8 cellular contexts compared by ENCODE assay signal in genomic region chr1:146376708-146377496, GRCh38.
A peak's percentile ranks its signal among the peaks of the same experiment; 100 is the strongest.
DNase-seq lines count a peak whose midpoint lies in the region; ATAC-seq and TF ChIP-seq lines count a peak whose summit lies in the region.
"Not testable (repeated sequence)": the region's sequence is repeated elsewhere in the genome, so short reads cannot be mapped to it uniquely, and the experiment has no call there.

No MANE protein-coding gene starts in this region.

- peak overlapping the region; percentile 95 for H3K27ac Mint-ChIP-seq in CD4-positive, alpha-beta T cell
- peak overlapping the region; percentile 94 for H3K27ac Mint-ChIP-seq in activated CD4-positive, alpha-beta memory T cell treated with anti-CD3 and anti-CD28 coated beads for 36 hours

- DNase-seq in CD4-positive, alpha-beta T cell, result peak; percentile 45 to 78 (median 70)
- DNase-seq in NCI-H774 (lab: John Stamatoyannopoulos, UW), result peak; percentile 87
- peak; percentile 78 for DNase-seq in activated CD4-positive, alpha-beta memory T cell treated with anti-CD3 and anti-CD28 coated beads for 36 hours
- peak; percentile 83 for DNase-seq in ecto neural progenitor cell (ENCODE audit: low spot score)
- DNase-seq in lung (ENCODE audit: low spot score), result peak; percentile 78
- DNase-seq in stimulated activated CD4-positive, alpha-beta T cell treated with anti-CD3 and anti-CD28 coated beads, TNF-alpha, amount 100 ng/mL, for 1 hour (ENCODE audit: low read depth in 3 of 3, low spot score in 1 of 3), result peak in 2 of 3 donors; percentile 48 to 67

- not testable (repeated sequence) for H3K36me3 ChIP-seq in lung (ENCODE audit: control insufficient read depth in 2 of 2, insufficient read depth in 2 of 2, low read length in 2 of 2)

- not testable (repeated sequence) for H3K4me1 ChIP-seq in lung (ENCODE audit: control insufficient read depth in 2 of 2, insufficient read depth in 2 of 2, low read length in 2 of 2)

- H3K4me3 Mint-ChIP-seq in CD4-positive, alpha-beta T cell, result peak overlapping the region; percentile 90
- H3K4me3 Mint-ChIP-seq in activated CD4-positive, alpha-beta memory T cell treated with anti-CD3 and anti-CD28 coated beads for 36 hours, result peak overlapping the region; percentile 78

- H3K4me3 ChIP-seq in lung, result not testable (repeated sequence)

- H3K27me3 Mint-ChIP-seq in CD4-positive, alpha-beta T cell; activated CD4-positive, alpha-beta memory T cell treated with anti-CD3 and anti-CD28 coated beads for 36 hours: not testable (repeated sequence)

- TF ChIP-seq CTCF in CD4-positive, alpha-beta T cell (IDR thresholded peaks at IDR 0.05); lung (IDR thresholded peaks at IDR 0.05; ENCODE audit: control extremely low read depth, extremely low read depth): not testable (repeated sequence)

- H3K4me1 Mint-ChIP-seq in CD4-positive, alpha-beta T cell (ENCODE audit: low read depth), result peaks cover 17% of the 10 kb centered on the region
- peaks cover 19% of the 10 kb centered on the region for H3K4me1 Mint-ChIP-seq in activated CD4-positive, alpha-beta memory T cell treated with anti-CD3 and anti-CD28 coated beads for 36 hours (ENCODE audit: low read depth)

- H3K9me3 ChIP-seq in CD4-positive, alpha-beta T cell (ENCODE audit: control insufficient read depth, low read length); lung (ENCODE audit: control insufficient read depth in 2 of 2, insufficient read depth in 1 of 2, low read length in 1 of 2): not testable (repeated sequence)

- peak; percentile 79 for ATAC-seq in CD4-positive, alpha-beta T cell (ENCODE audit: poor library complexity)
- ATAC-seq in GM19452 (IDR thresholded peaks at IDR 0.05; ENCODE audit: unreplicated experiment) (peak; percentile 95), HG03575 (IDR thresholded peaks at IDR 0.05; ENCODE audit: extremely low read depth, insufficient number of reproducible peaks, low FRiP score, unreplicated experiment) (peak; percentile 67), lung (ENCODE audit: insufficient read depth, low FRiP score) (peak; percentile 94)

- peaks cover 11% of the 10 kb centered on the region for H3K36me3 Mint-ChIP-seq in CD4-positive, alpha-beta T cell (ENCODE audit: low read depth)
- not testable (repeated sequence) for H3K36me3 Mint-ChIP-seq in activated CD4-positive, alpha-beta memory T cell treated with anti-CD3 and anti-CD28 coated beads for 36 hours

- intact Hi-C loops in CD4-positive, alpha-beta T cell (cut with DNase I, micrococcal nuclease); activated CD4-positive, alpha-beta memory T cell treated with anti-CD3 and anti-CD28 coated beads for 36 hours (cut with micrococcal nuclease): not testable (repeated sequence)

- peak overlapping the region; percentile 83 for H3K27ac ChIP-seq in CD4-positive, alpha-beta T cell (ENCODE audit: low read depth, low read length)
- peak overlapping the region; percentile 82 to 84 for H3K27ac ChIP-seq in lung (ENCODE audit: low read depth in 1 of 2, low read length in 1 of 2)

- POLR2A ChIA-PET in CD4-positive, alpha-beta T cell (lab: Charles Lee), result interaction anchor here (0.7 to 1.0 kb wide), 3 partner anchors 10 to 33 kb away, joined by 3 to 7 read pairs (median 5); no protein-coding TSS in a partner anchor
- POLR2A ChIA-PET in activated CD4-positive, alpha-beta memory T cell treated with anti-CD3 and anti-CD28 coated beads for 36 hours (lab: Charles Lee), result interaction anchor here (0.9 to 1.8 kb wide), 6 partner anchors 10 to 1958 kb away, joined by 3 to 32 read pairs (median 3); no protein-coding TSS in a partner anchor

- 0 to 1% methylated on average over 33 to 40 of the region's 42 CpGs for WGBS in lung, 2 donors

- H3K27me3 ChIP-seq in CD4-positive, alpha-beta T cell (ENCODE audit: control insufficient read depth, insufficient read depth, low read length); lung (ENCODE audit: control insufficient read depth, insufficient read depth): not testable (repeated sequence)

- CTCF ChIA-PET in CD4-positive, alpha-beta T cell (lab: Charles Lee); activated CD4-positive, alpha-beta memory T cell treated with anti-CD3 and anti-CD28 coated beads for 36 hours (lab: Charles Lee): not testable (repeated sequence)

- not testable (repeated sequence) for H3K9me3 Mint-ChIP-seq in CD4-positive, alpha-beta T cell; activated CD4-positive, alpha-beta memory T cell treated with anti-CD3 and anti-CD28 coated beads for 36 hours
